28 cellular contexts compared by ENCODE assay signal in genomic region chr21:28277324-28277723, GRCh38.
"Had no signal": no experiment of that assay in that cellular context is flagged by ENCODE, and none has a peak within 500 bp of the region (broad histone marks: within the 10 kb centered on the region; RNA-seq: fewer than 3 reads in every experiment).

No MANE protein-coding gene starts in this region.

- ATAC-seq: effector memory CD8-positive, alpha-beta T cell; esophagus mucosa; foreskin keratinocyte; gastrocnemius medialis; gastroesophageal sphincter; heart left ventricle; heart right ventricle had no signal

- H3K4me1 ChIP-seq: colonic mucosa, esophagus squamous epithelium, foreskin keratinocyte, gastrocnemius medialis, gastroesophageal sphincter, heart left ventricle had no signal

- H3K9me3 ChIP-seq: colonic mucosa, esophagus squamous epithelium, gastrocnemius medialis, gastroesophageal sphincter had no signal

- H3K36me3 ChIP-seq: colonic mucosa, esophagus muscularis mucosa, esophagus squamous epithelium, gastrocnemius medialis, gastroesophageal sphincter, heart left ventricle, heart right ventricle had no signal

- H3K79me2 ChIP-seq: hepatocyte had no signal

- FAIRE-seq: colon, endometrium, endothelial cell of umbilical vein, frontal cortex had no signal

- H3K27me3 ChIP-seq: colonic mucosa, dorsolateral prefrontal cortex, esophagus muscularis mucosa, esophagus squamous epithelium, foreskin keratinocyte, gastrocnemius medialis, gastroesophageal sphincter, heart left ventricle, heart right ventricle, hepatocyte had no signal

- DNase-seq: colonic mucosa; cortex of kidney; dermis blood vessel endothelial cell; dorsolateral prefrontal cortex; effector CD4-positive, alpha-beta T cell; effector memory CD4-positive, alpha-beta T cell; effector memory CD8-positive, alpha-beta T cell; endodermal cell; erythroblast; esophagus squamous epithelium; foreskin fibroblast; foreskin keratinocyte; foreskin melanocyte; gastrocnemius medialis; glutamatergic neuron; head of caudate nucleus; heart left ventricle; heart right ventricle had no signal

- H3K4me2 ChIP-seq: hepatocyte had no signal

- H3K27ac ChIP-seq: colonic mucosa, coronary artery, dorsolateral prefrontal cortex, epithelial cell of prostate, esophagus muscularis mucosa, esophagus squamous epithelium, foreskin keratinocyte, gastrocnemius medialis, gastroesophageal sphincter, heart left ventricle, heart right ventricle, hepatocyte had no signal

- H3K4me3 ChIP-seq: colonic mucosa, coronary artery, dorsolateral prefrontal cortex, esophagus muscularis mucosa, esophagus squamous epithelium, gastrocnemius medialis, gastroesophageal sphincter, heart left ventricle, heart right ventricle, hepatocyte had no signal

- H2AFZ ChIP-seq: hepatocyte had no signal
